Comparison of ENCODE assay signal across 10 cellular contexts in the genomic region with DNA sequence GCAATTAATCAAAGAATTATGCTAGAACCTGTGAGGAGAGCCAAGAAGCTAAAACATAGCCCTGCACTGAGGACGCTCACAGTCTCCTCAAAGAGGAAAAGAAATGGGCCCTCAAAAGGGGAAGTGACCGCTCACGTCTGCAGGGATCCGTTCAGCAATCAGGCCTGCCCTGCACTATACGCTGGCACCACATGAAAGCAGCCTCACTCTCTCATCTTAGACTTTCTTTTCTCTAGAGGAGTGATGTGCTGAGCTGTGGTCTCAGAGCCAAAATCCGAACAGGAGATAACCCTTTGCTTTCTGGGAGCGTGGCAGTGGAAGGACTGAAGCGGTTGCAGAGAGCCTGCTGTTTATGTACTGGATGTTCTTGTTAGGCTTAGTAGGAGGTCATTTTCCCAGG. TPM values are rescaled to one million over a fixed set of nuclear protein-coding genes. Genes with fewer than 3 reads are reported as not detected.
DNase-seq lines count a peak whose midpoint lies in the region; ATAC-seq and TF ChIP-seq lines count a peak whose summit lies in the region.
"Had no signal": no experiment of that assay in that cellular context is flagged by ENCODE, and none has a peak within 500 bp of the region (broad histone marks: within the 10 kb centered on the region; RNA-seq: fewer than 3 reads in every experiment).

No MANE protein-coding gene starts in this region.

- no peak for DNase-seq in activated naive CD4-positive, alpha-beta T cell treated with anti-CD3 and anti-CD28 coated beads, Interleukin-2, amount 50 U/mL, for 16 hours
- peak; percentile 56 to 64 for DNase-seq in activated T-cell treated with anti-CD3 and anti-CD28 coated beads, Interleukin-2, amount 50 U/mL, for 72 hours
- DNase-seq in type B pancreatic cell (ENCODE audit: extremely low spot score, unreplicated experiment) (no peak), HuH-7 (ENCODE audit: low spot score) (no peak), NCI-H510A (lab: John Stamatoyannopoulos, UW) (no peak)
- DNase-seq: psoas muscle had no signal

- peak overlapping the region; percentile 19 for H3K4me3 ChIP-seq in thymus (ENCODE audit: low read length)
- H3K4me3 ChIP-seq: psoas muscle had no signal

- peak overlapping the region; percentile 76 for H3K27ac ChIP-seq in thymus (ENCODE audit: low read depth)
- H3K27ac ChIP-seq: psoas muscle had no signal

- peaks cover 90% of the 10 kb centered on the region for H3K4me1 Mint-ChIP-seq in activated naive CD4-positive, alpha-beta T cell treated with anti-CD3 and anti-CD28 coated beads, Interleukin-2, amount 50 U/mL, for 24 hours
- peaks cover 89% of the 10 kb centered on the region for H3K4me1 Mint-ChIP-seq in activated T-cell treated with anti-CD3 and anti-CD28 coated beads, Interleukin-2, amount 50 U/mL, for 72 hours (ENCODE audit: low read depth)
- no peaks in the 10 kb centered on the region for H3K4me1 Mint-ChIP-seq in type B pancreatic cell (ENCODE audit: unreplicated experiment)

- H3K9me3 Mint-ChIP-seq in activated naive CD4-positive, alpha-beta T cell treated with anti-CD3 and anti-CD28 coated beads, Interleukin-2, amount 50 U/mL, for 24 hours: peaks cover 6% of the 10 kb centered on the region
- peaks cover 0 to 3% of the 10 kb centered on the region in 2 donors for H3K9me3 Mint-ChIP-seq in activated T-cell treated with anti-CD3 and anti-CD28 coated beads, Interleukin-2, amount 50 U/mL, for 72 hours
- no peaks in the 10 kb centered on the region for H3K9me3 Mint-ChIP-seq in type B pancreatic cell

- H3K36me3 ChIP-seq in thymus (ENCODE audit: control insufficient read depth, insufficient read depth): no peaks in the 10 kb centered on the region

- TF ChIP-seq CTCF in type B pancreatic cell (conservative IDR thresholded peaks at IDR 0.05): no peak

- peak overlapping the region; percentile 75 for H3K27ac Mint-ChIP-seq in activated naive CD4-positive, alpha-beta T cell treated with anti-CD3 and anti-CD28 coated beads, Interleukin-2, amount 50 U/mL, for 24 hours
- peak overlapping the region; percentile 96 for H3K27ac Mint-ChIP-seq in activated T-cell treated with anti-CD3 and anti-CD28 coated beads, Interleukin-2, amount 50 U/mL, for 72 hours
- H3K27ac Mint-ChIP-seq in type B pancreatic cell: no peak overlapping the region

- 4% methylated on average over 8 of the region's 8 CpGs for WGBS in thymus

- H3K36me3 Mint-ChIP-seq in activated naive CD4-positive, alpha-beta T cell treated with anti-CD3 and anti-CD28 coated beads, Interleukin-2, amount 50 U/mL, for 24 hours: peaks cover 3% of the 10 kb centered on the region
- peaks cover 4 to 5% of the 10 kb centered on the region in 2 donors for H3K36me3 Mint-ChIP-seq in activated T-cell treated with anti-CD3 and anti-CD28 coated beads, Interleukin-2, amount 50 U/mL, for 72 hours (ENCODE audit: insufficient read depth in 2 of 2)
- H3K36me3 Mint-ChIP-seq in type B pancreatic cell: no peaks in the 10 kb centered on the region

- H3K27me3 Mint-ChIP-seq in activated naive CD4-positive, alpha-beta T cell treated with anti-CD3 and anti-CD28 coated beads, Interleukin-2, amount 50 U/mL, for 24 hours: no peaks in the 10 kb centered on the region
- H3K27me3 Mint-ChIP-seq in activated T-cell treated with anti-CD3 and anti-CD28 coated beads, Interleukin-2, amount 50 U/mL, for 72 hours (ENCODE audit: low read depth): no peaks in the 10 kb centered on the region
- peaks cover 26% of the 10 kb centered on the region for H3K27me3 Mint-ChIP-seq in type B pancreatic cell

- peak; percentile 55 for ATAC-seq in HG03469 (IDR thresholded peaks at IDR 0.05; ENCODE audit: unreplicated experiment)
- peak; percentile 28 to 38 for ATAC-seq in activated T-cell treated with anti-CD3 and anti-CD28 coated beads, Interleukin-2, amount 50 U/mL, for 72 hours (replicated peaks in 1 of 2)

- no peaks in the 10 kb centered on the region for H3K9me3 ChIP-seq in thymus (ENCODE audit: control insufficient read depth)
- H3K9me3 ChIP-seq: psoas muscle had no signal

- H3K4me3 Mint-ChIP-seq in activated naive CD4-positive, alpha-beta T cell treated with anti-CD3 and anti-CD28 coated beads, Interleukin-2, amount 50 U/mL, for 24 hours: peak overlapping the region; percentile 76
- peak overlapping the region; percentile 87 to 90 for H3K4me3 Mint-ChIP-seq in activated T-cell treated with anti-CD3 and anti-CD28 coated beads, Interleukin-2, amount 50 U/mL, for 72 hours
- no peak overlapping the region for H3K4me3 Mint-ChIP-seq in type B pancreatic cell

- peaks cover 6% of the 10 kb centered on the region for H3K27me3 ChIP-seq in thymus (ENCODE audit: control insufficient read depth, insufficient read depth)

- peaks cover 47% of the 10 kb centered on the region for H3K4me1 ChIP-seq in thymus (ENCODE audit: control insufficient read depth, insufficient read depth, low read length)
- H3K4me1 ChIP-seq: psoas muscle had no signal

RNA-seq across cellular contexts. Expression of a gene that starts 6.3 kb away (rescaled TPM):
- 1,000 to 10,000 TPM in 1 of 2 donors, 100 to 1,000 TPM in 1; 848 to 1,110 TPM for total RNA-seq in activated T-cell treated with anti-CD3 and anti-CD28 coated beads, Interleukin-2, amount 50 U/mL, for 72 hours
- polyA plus RNA-seq in thymus: 13.0 TPM
- not detected in 2 replicates for total RNA-seq in type B pancreatic cell (ENCODE audit: low replicate concordance)
- total RNA-seq: fibroblast of lung had no signal
- polyA plus RNA-seq: fibroblast of lung had no signal

RNA-seq across cellular contexts. Expression of a gene that starts 20.4 kb away (rescaled TPM):
- 100 to 1,000 TPM; 156 to 200 TPM for total RNA-seq in activated T-cell treated with anti-CD3 and anti-CD28 coated beads, Interleukin-2, amount 50 U/mL, for 72 hours
- polyA plus RNA-seq in thymus: 122 TPM
- 92.1 and 105 TPM in 2 replicates for total RNA-seq in type B pancreatic cell (ENCODE audit: low replicate concordance)

Comparison
In these comparisons a context has a peak if more than half of its experiments do, and no peak if none do; other contexts are left out.
1. DNase-seq: peak in activated T-cell treated with anti-CD3 and anti-CD28 coated beads, Interleukin-2, amount 50 U/mL, for 72 hours (2 of 2); none in activated naive CD4-positive, alpha-beta T cell treated with anti-CD3 and anti-CD28 coated beads, Interleukin-2, amount 50 U/mL, for 16 hours (single experiment), type B pancreatic cell (single experiment), HuH-7 (single experiment) and NCI-H510A (single experiment).
2. RNA of a gene that starts 6.3 kb away (total RNA-seq): 848 to 1,110 TPM in activated T-cell treated with anti-CD3 and anti-CD28 coated beads, Interleukin-2, amount 50 U/mL, for 72 hours; not detected in type B pancreatic cell; every median in the first group is over 100 times any median in the second.